ENCODE assay signal across 7 cellular contexts in the genomic region with DNA sequence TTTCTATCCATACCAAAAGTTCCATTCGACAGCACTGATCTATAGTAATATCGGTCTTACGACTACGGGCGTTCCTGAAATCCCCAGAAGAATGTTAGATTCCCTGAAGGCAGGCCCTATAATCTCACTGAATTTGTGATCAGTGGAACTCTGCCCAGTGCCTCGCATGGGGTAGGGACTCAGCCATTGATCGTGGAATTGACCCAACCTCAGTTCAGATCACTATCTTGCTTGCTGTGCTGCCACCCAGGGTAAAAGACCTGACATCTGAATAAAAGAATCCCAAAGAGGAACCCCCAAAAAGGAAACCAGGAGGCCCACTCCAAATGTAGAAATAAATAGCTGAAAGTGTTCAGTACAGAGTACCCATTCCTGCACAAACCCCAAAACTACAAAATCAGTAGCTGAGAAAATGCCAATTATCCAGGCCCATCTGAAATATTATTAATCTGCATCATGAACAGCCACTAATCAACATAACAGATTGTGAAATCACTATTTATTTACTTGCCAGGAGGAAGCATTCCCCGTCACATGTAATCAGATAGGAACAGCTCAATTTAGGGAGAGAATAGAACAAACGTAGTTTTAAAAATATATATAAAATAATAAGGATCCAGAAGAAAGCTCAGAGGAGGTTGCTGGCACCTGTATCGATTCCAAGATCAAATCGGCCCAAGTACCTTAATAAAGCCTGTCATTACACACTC.
"Had no signal": no experiment of that assay in that cellular context is flagged by ENCODE, and none has a peak within 500 bp of the region (broad histone marks: within the 10 kb centered on the region; RNA-seq: fewer than 3 reads in every experiment).

No MANE protein-coding gene starts in this region.

- H3K27ac ChIP-seq: GM23248, HL-60, KMS-11 had no signal

- H3K27me3 Mint-ChIP-seq: IgD-negative memory B cell had no signal

- H3K9ac ChIP-seq: GM23248, KMS-11 had no signal

- H3K4me1 Mint-ChIP-seq: H9 had no signal

- H3K4me2 ChIP-seq: KMS-11 had no signal

- H3K9me3 Mint-ChIP-seq: H9, IgD-negative memory B cell had no signal

- H3K27ac Mint-ChIP-seq: H9, IgD-negative memory B cell had no signal

- H3K4me3 ChIP-seq: GM23248 had no signal

- H3K4me3 Mint-ChIP-seq: H9 had no signal

- H2AFZ ChIP-seq: GM23248 had no signal

- DNase-seq: GM23248, H9, HCEC 1CT, KBM-7 had no signal
